27 cellular contexts compared by ENCODE assay signal in genomic region chr22:17716529-17716928, GRCh38.
"Had no signal": no experiment of that assay in that cellular context is flagged by ENCODE, and none has a peak within 500 bp of the region (broad histone marks: within the 10 kb centered on the region; RNA-seq: fewer than 3 reads in every experiment).

No MANE protein-coding gene starts in this region.

- H3K4me3 Mint-ChIP-seq: dendritic cell treated with granulocyte-macrophage colony-stimulating factor and Interleukin-4, amounts not matched to agents 40 ng/mL and 50 ng/mL, for 4 days; mesothelial cell of epicardium; naive thymus-derived CD4-positive, alpha-beta T cell; nephron had no signal

- H3K27ac ChIP-seq: colonic mucosa, left lung, pancreas, thoracic aorta, upper lobe of right lung, uterus had no signal

- DNase-seq: central memory CD4-positive, alpha-beta T cell; colonic mucosa; effector memory CD4-positive, alpha-beta T cell; esophagus squamous epithelium; foreskin melanocyte; head of caudate nucleus; left cardiac atrium; left lung; mesenchymal stem cell; naive thymus-derived CD4-positive, alpha-beta T cell; nucleus accumbens; pancreas; stimulated activated CD4-positive, alpha-beta T cell treated with anti-CD3 and anti-CD28 coated beads, Interleukin-12 subunit alpha, Interleukin-12 subunit beta, amount 100 ng/mL, for 4 hours; stimulated activated CD4-positive, alpha-beta T cell treated with anti-CD3 and anti-CD28 coated beads, Interleukin-1b, Interleukin-23, amount 100 ng/mL, for 48 hours; stimulated activated CD4-positive, alpha-beta T cell treated with anti-CD3 and anti-CD28 coated beads, Interleukin-4, amount 100 ng/mL, for 1 hour; stimulated activated CD8-positive, alpha-beta memory T cell treated with anti-CD3 and anti-CD28 coated beads, Interleukin-4, amount 100 ng/mL, for 48 hours; stimulated activated naive CD4-positive, alpha-beta T cell treated with Interleukin-2 at 50 U/mL for 16 hours; substantia nigra; transverse colon; upper lobe of right lung; uterus had no signal

- H3K9me3 ChIP-seq: colonic mucosa, esophagus squamous epithelium, left lung, pancreas, thoracic aorta, transverse colon, upper lobe of right lung, uterus had no signal

- H3K36me3 ChIP-seq: colonic mucosa, pancreas, thoracic aorta, transverse colon, upper lobe of right lung, uterus had no signal

- H3K9me3 Mint-ChIP-seq: dendritic cell treated with granulocyte-macrophage colony-stimulating factor and Interleukin-4, amounts not matched to agents 40 ng/mL and 50 ng/mL, for 4 days; mesothelial cell of epicardium; naive thymus-derived CD4-positive, alpha-beta T cell; nephron had no signal

- ATAC-seq: left cardiac atrium; left lung; naive thymus-derived CD4-positive, alpha-beta T cell; pancreas; upper lobe of right lung had no signal

- H3K27me3 ChIP-seq: colonic mucosa, esophagus squamous epithelium, left lung, pancreas, transverse colon, upper lobe of right lung, uterus had no signal

- H3K27ac Mint-ChIP-seq: dendritic cell treated with granulocyte-macrophage colony-stimulating factor and Interleukin-4, amounts not matched to agents 40 ng/mL and 50 ng/mL, for 4 days; mesothelial cell of epicardium; nephron had no signal

- H3K27me3 Mint-ChIP-seq: dendritic cell treated with granulocyte-macrophage colony-stimulating factor and Interleukin-4, amounts not matched to agents 40 ng/mL and 50 ng/mL, for 4 days; naive thymus-derived CD4-positive, alpha-beta T cell had no signal

- FAIRE-seq: endothelial cell of umbilical vein, pancreas had no signal

- H3K4me3 ChIP-seq: colonic mucosa, esophagus squamous epithelium, left lung, pancreas, smooth muscle cell, thoracic aorta, transverse colon, upper lobe of right lung, uterus had no signal

- H3K4me1 ChIP-seq: colonic mucosa, left lung, pancreas, upper lobe of right lung, uterus had no signal
